In the genomic region with DNA sequence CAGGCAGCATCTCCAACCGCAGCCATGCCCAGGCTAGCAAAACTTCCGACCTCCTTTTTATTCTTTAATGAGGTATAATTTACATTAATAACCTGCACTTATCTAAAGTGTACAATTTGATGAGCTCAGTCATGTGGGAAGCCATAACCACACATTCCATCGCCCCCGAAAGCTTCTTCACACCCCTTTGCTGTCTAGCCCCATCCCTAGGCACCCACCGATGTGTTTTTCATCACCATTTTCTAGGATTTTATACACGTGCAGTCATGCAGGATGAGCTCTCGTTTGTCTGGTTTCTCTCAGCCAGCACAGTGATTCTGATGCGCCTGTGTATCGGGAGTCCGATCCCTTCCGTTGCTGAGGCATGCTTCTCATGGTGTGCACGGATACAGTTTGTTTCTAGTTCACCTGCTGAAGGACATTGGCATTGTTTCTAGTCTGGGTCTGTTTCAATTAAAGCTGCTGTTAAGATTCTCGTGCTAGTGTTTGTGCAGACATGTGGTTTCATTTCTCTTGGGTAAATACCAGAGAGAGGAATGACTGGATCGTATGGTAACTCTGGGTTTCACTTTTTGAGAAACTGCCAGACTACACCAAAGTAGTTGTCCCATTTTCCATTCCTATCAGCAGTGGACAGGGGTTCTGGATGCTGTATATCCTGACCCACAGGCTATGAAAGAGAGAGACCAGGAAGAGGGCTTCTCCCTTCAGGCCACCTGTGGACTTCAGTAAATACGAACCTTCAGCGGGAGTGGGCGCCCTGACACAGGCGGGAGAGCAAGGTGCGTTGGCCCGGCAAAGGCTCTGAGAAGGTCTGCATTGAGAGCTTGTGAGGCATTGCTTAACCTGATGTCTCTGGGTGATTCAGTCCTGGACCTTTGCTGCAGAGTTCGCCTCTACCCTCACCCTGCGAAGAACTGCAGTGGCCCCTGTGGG, we compare ENCODE assay signal across 16 cellular contexts. TPM values are rescaled to one million over a fixed set of nuclear protein-coding genes. Genes with fewer than 3 reads are reported as not detected.
DNase-seq lines count a peak whose midpoint lies in the region; ATAC-seq and TF ChIP-seq lines count a peak whose summit lies in the region.
"Had no signal": no experiment of that assay in that cellular context is flagged by ENCODE, and none has a peak within 500 bp of the region (broad histone marks: within the 10 kb centered on the region; RNA-seq: fewer than 3 reads in every experiment).

No MANE protein-coding gene starts in this region.

- H3K27ac ChIP-seq in CD8-positive, alpha-beta T cell (ENCODE audit: low read depth, low read length): no peak overlapping the region
- no peak overlapping the region for H3K27ac ChIP-seq in HEK293 (ENCODE audit: extremely low read depth, low read depth, low read length)
- H3K27ac ChIP-seq in uterus: no peak overlapping the region
- H3K27ac ChIP-seq: hepatocyte, left ventricle myocardium inferior, Peyer's patch had no signal

- no peak for ATAC-seq in CD8-positive, alpha-beta T cell

- in situ Hi-C loops in astrocyte of the spinal cord (cut with HindIII; ENCODE audit: low sequenced_read_pairs): no loop called here

- H3K36me3 Mint-ChIP-seq in CD8-positive, alpha-beta T cell: peaks cover 72% of the 10 kb centered on the region
- H3K36me3 Mint-ChIP-seq in nephron (ENCODE audit: low read depth): peaks cover 25% of the 10 kb centered on the region
- peaks cover 5 to 10% (median 8%) of the 10 kb centered on the region in 3 donors for H3K36me3 Mint-ChIP-seq in immature natural killer cell
- peaks cover 21% of the 10 kb centered on the region for H3K36me3 Mint-ChIP-seq in activated naive CD4-positive, alpha-beta T cell treated with anti-CD3 and anti-CD28 coated beads for 36 hours (ENCODE audit: low read depth)

- H3K27me3 ChIP-seq in CD8-positive, alpha-beta T cell (ENCODE audit: insufficient read depth, low read length): no peaks in the 10 kb centered on the region
- no peaks in the 10 kb centered on the region for H3K27me3 ChIP-seq in uterus
- H3K27me3 ChIP-seq: hepatocyte, Peyer's patch had no signal

- intact Hi-C loops in CD8-positive, alpha-beta T cell (cut with DNase I, micrococcal nuclease): no loop called here
- intact Hi-C loops in uterus (cut with DNase I; ENCODE audit: low total_unique reads): no loop called here
- intact Hi-C loops in activated naive CD4-positive, alpha-beta T cell treated with anti-CD3 and anti-CD28 coated beads for 36 hours (cut with micrococcal nuclease): no loop called here

- peak overlapping the region; percentile 45 for H3K4me3 Mint-ChIP-seq in CD8-positive, alpha-beta T cell
- H3K4me3 Mint-ChIP-seq in nephron (peak overlapping the region; percentile 47 to 64 (median 53)), immature natural killer cell (no peak overlapping the region)
- H3K4me3 Mint-ChIP-seq in activated naive CD4-positive, alpha-beta T cell treated with anti-CD3 and anti-CD28 coated beads for 36 hours: no peak overlapping the region

- TF ChIP-seq CTCF in CD8-positive, alpha-beta T cell (IDR thresholded peaks at IDR 0.05): no peak
- TF ChIP-seq CTCF in HEK293 (tag by site-specific recombination; IDR thresholded peaks at IDR 0.05) (no peak), astrocyte of the spinal cord (IDR thresholded peaks at IDR 0.05; ENCODE audit: low read depth, low read length) (no peak), nephron (IDR thresholded peaks at IDR 0.05; ENCODE audit: unreplicated experiment in 3 of 3) (no peak), uterus (IDR thresholded peaks at IDR 0.05) (no peak)

- peaks cover 67% of the 10 kb centered on the region for H3K4me1 Mint-ChIP-seq in CD8-positive, alpha-beta T cell (ENCODE audit: low read depth)
- H3K4me1 Mint-ChIP-seq in nephron: peaks cover 26% of the 10 kb centered on the region
- H3K4me1 Mint-ChIP-seq in immature natural killer cell: peaks cover 26 to 40% of the 10 kb centered on the region in 2 donors
- peaks cover 55% of the 10 kb centered on the region for H3K4me1 Mint-ChIP-seq in activated naive CD4-positive, alpha-beta T cell treated with anti-CD3 and anti-CD28 coated beads for 36 hours (ENCODE audit: low read depth)

- no peaks in the 10 kb centered on the region for H3K9me3 ChIP-seq in CD8-positive, alpha-beta T cell (ENCODE audit: low read length)
- H3K9me3 ChIP-seq in HEK293 (ENCODE audit: control insufficient read depth, insufficient read depth, low read depth, low read length) (no peaks in the 10 kb centered on the region), uterus (no peaks in the 10 kb centered on the region)
- H3K9me3 ChIP-seq: left ventricle myocardium inferior, Peyer's patch had no signal

- no peak for DNase-seq in CD8-positive, alpha-beta T cell
- DNase-seq in astrocyte of the spinal cord (ENCODE audit: low read depth, low spot score) (peak; percentile 11), immature natural killer cell (no peak), uterus (no peak)
- DNase-seq in stimulated activated CD4-positive, alpha-beta T cell treated with anti-CD3 and anti-CD28 coated beads, Interleukin-12 subunit alpha, Interleukin-12 subunit beta, amount 100 ng/mL, for 4 hours: no peak
- no peak for DNase-seq in activated naive CD4-positive, alpha-beta T cell treated with anti-CD3 and anti-CD28 coated beads for 36 hours
- DNase-seq: activated CD4-positive, alpha-beta T cell treated with anti-CD3 and anti-CD28 coated beads, Interleukin-2, amount 50 U/mL, for 1 hour; left ventricle myocardium inferior; NCI-H524 had no signal

- CTCF ChIA-PET in CD8-positive, alpha-beta T cell (lab: Charles Lee): interaction anchor here (0.9 to 1.1 kb wide), 3 partner anchors 8 to 215 kb away, joined by 3 to 4 read pairs (median 3); no protein-coding TSS in a partner anchor
- CTCF ChIA-PET in HEK293 (lab: Yijun Ruan, JAX): interaction anchor here (0.7 kb wide), 1 partner anchor 16 kb away, joined by 5 read pairs; no protein-coding TSS in a partner anchor
- CTCF ChIA-PET in activated naive CD4-positive, alpha-beta T cell treated with anti-CD3 and anti-CD28 coated beads for 36 hours (lab: Charles Lee): interaction anchor here (1.4 kb wide), 1 partner anchor 140 kb away, joined by 3 read pairs; no protein-coding TSS in a partner anchor

- H3K4me1 ChIP-seq in CD8-positive, alpha-beta T cell (ENCODE audit: insufficient read depth, low read length): peaks cover 85% of the 10 kb centered on the region
- H3K4me1 ChIP-seq in HEK293 (ENCODE audit: control insufficient read depth, insufficient read depth, low read length) (peaks cover 5% of the 10 kb centered on the region; the same call in 1 of the 2 replicates), uterus (peaks cover 8 to 12% of the 10 kb centered on the region in 2 donors)

- no peaks in the 10 kb centered on the region for H3K9me3 Mint-ChIP-seq in CD8-positive, alpha-beta T cell
- H3K9me3 Mint-ChIP-seq in nephron (no peaks in the 10 kb centered on the region), immature natural killer cell (no peaks in the 10 kb centered on the region)
- H3K9me3 Mint-ChIP-seq in activated naive CD4-positive, alpha-beta T cell treated with anti-CD3 and anti-CD28 coated beads for 36 hours: no peaks in the 10 kb centered on the region

- POLR2A ChIA-PET in CD8-positive, alpha-beta T cell (lab: Charles Lee): interaction anchor here (1.2 kb wide), 2 partner anchors 15 to 126 kb away, joined by 3 to 4 read pairs; no protein-coding TSS in a partner anchor
- POLR2A ChIA-PET in HEK293 (lab: Yijun Ruan, JAX): interaction anchor here (1.1 kb wide), 1 partner anchor 13 kb away, joined by 3 read pairs; no protein-coding TSS in a partner anchor

- peak overlapping the region; percentile 84 for H3K27ac Mint-ChIP-seq in CD8-positive, alpha-beta T cell
- H3K27ac Mint-ChIP-seq in nephron (peak overlapping the region in 1 of 3 experiments; percentile 77), immature natural killer cell (peak overlapping the region in 2 of 6 donors; percentile 37 to 46)
- no peak overlapping the region for H3K27ac Mint-ChIP-seq in activated naive CD4-positive, alpha-beta T cell treated with anti-CD3 and anti-CD28 coated beads for 36 hours

- TF ChIP-seq POLR2A in uterus (IDR thresholded peaks at IDR 0.05): no peak

- H3K4me3 ChIP-seq in CD8-positive, alpha-beta T cell (ENCODE audit: low read depth, low read length): no peak overlapping the region
- no peak overlapping the region for H3K4me3 ChIP-seq in HEK293 (ENCODE audit: low read depth, low read length)
- no peak overlapping the region for H3K4me3 ChIP-seq in astrocyte of the spinal cord (ENCODE audit: low read depth, low read length)
- no peak overlapping the region for H3K4me3 ChIP-seq in uterus
- H3K4me3 ChIP-seq: hepatocyte, left ventricle myocardium inferior, Peyer's patch, skin epidermis had no signal

- H3K36me3 ChIP-seq in CD8-positive, alpha-beta T cell (ENCODE audit: insufficient read depth, low read length): peaks cover 16% of the 10 kb centered on the region
- H3K36me3 ChIP-seq in HEK293 (ENCODE audit: control insufficient read depth in 2 of 2, insufficient read depth in 1 of 2, low read length in 2 of 2) (peaks cover 0 to 73% of the 10 kb centered on the region in 2 experiments; a peak in 2 of 3 replicates), uterus (no peaks in the 10 kb centered on the region)

- no peaks in the 10 kb centered on the region for H3K27me3 Mint-ChIP-seq in CD8-positive, alpha-beta T cell (ENCODE audit: low read depth)
- H3K27me3 Mint-ChIP-seq in nephron (ENCODE audit: low read depth) (no peaks in the 10 kb centered on the region), immature natural killer cell (ENCODE audit: low read depth in 3 of 3) (peaks cover 2 to 6% (median 4%) of the 10 kb centered on the region in 3 donors)
- no peaks in the 10 kb centered on the region for H3K27me3 Mint-ChIP-seq in activated naive CD4-positive, alpha-beta T cell treated with anti-CD3 and anti-CD28 coated beads for 36 hours (ENCODE audit: low read depth)

TF ChIP-seq in HEK293, 187 proteins besides CTCF, POLR2A, EP300 and RAD21 (continues in another document):
- peak; percentile 99 for TF ChIP-seq ZNF239 (tag by site-specific recombination; IDR thresholded peaks at IDR 0.05)

RNA-seq across cellular contexts. Expression of a gene that starts 4.9 kb away (rescaled TPM):
- total RNA-seq in CD8-positive, alpha-beta T cell: 10 to 100 TPM; 76.2 to 83.4 TPM
- 100 to 1,000 TPM; 128 to 178 (median 173) TPM for polyA plus RNA-seq in immature natural killer cell
- 10 to 100 TPM; 21.2 to 80.9 (median 32.7) TPM for total RNA-seq in uterus
- 100 to 1,000 TPM; 113 to 123 TPM for total RNA-seq in activated naive CD4-positive, alpha-beta T cell treated with anti-CD3 and anti-CD28 coated beads for 36 hours

RNA-seq across cellular contexts. Expression of a gene that starts 17.4 kb away (rescaled TPM):
- total RNA-seq in CD8-positive, alpha-beta T cell: 10 to 100 TPM; 59.7 to 60.4 TPM
- polyA plus RNA-seq in immature natural killer cell: 100 to 1,000 TPM; 156 to 225 (median 179) TPM
- 100 to 1,000 TPM in 1 of 4 donors, 10 to 100 TPM in 3; 17.6 to 106 (median 31.0) TPM for total RNA-seq in uterus
- total RNA-seq in activated naive CD4-positive, alpha-beta T cell treated with anti-CD3 and anti-CD28 coated beads for 36 hours: 10 to 100 TPM; 38.2 to 41.9 TPM

RNA-seq across cellular contexts. Expression of a gene that starts 29.3 kb away (rescaled TPM):
- total RNA-seq in CD8-positive, alpha-beta T cell: not detected
- polyA plus RNA-seq in immature natural killer cell: not detected
- total RNA-seq in uterus: not detected
- total RNA-seq in activated naive CD4-positive, alpha-beta T cell treated with anti-CD3 and anti-CD28 coated beads for 36 hours: not detected
- total RNA-seq: hepatocyte; left ventricle myocardium inferior; Peyer's patch; T-helper 1 cell treated with Interleukin-12 subunit alpha and Interleukin-12 subunit beta and Interleukin-4 antibody, amounts not matched to agents 30 ng/mL and 1 ng/mL, for 36 hours had no signal
- polyA plus RNA-seq: esophagus, hepatocyte had no signal

RNA-seq across cellular contexts. Expression of a gene that starts 59.1 kb away (rescaled TPM):
- total RNA-seq in CD8-positive, alpha-beta T cell: 10 to 100 TPM; 35.9 to 37.5 TPM
- 100 to 1,000 TPM in 1 of 3 donors, 10 to 100 TPM in 2; 70.4 to 127 (median 97.4) TPM for polyA plus RNA-seq in immature natural killer cell
- 1 to 10 TPM in 3 of 4 donors, not detected in 1; 1.4 to 3.1 (median 2.4) TPM for total RNA-seq in uterus
- total RNA-seq in activated naive CD4-positive, alpha-beta T cell treated with anti-CD3 and anti-CD28 coated beads for 36 hours: 10 to 100 TPM; 18.3 to 20.7 TPM

Comparison
In these comparisons a context has a peak if more than half of its experiments do, and no peak if none do; other contexts are left out.
1. H3K4me3 Mint-ChIP-seq: peak in CD8-positive, alpha-beta T cell (single experiment) and nephron (3 of 3); none in immature natural killer cell (0 of 5) and activated naive CD4-positive, alpha-beta T cell treated with anti-CD3 and anti-CD28 coated beads for 36 hours (single experiment).